Comparison of ENCODE assay signal across 1 cellular context in genomic region chrX:134886201-134886600, GRCh38.
TF ChIP-seq lines count a peak whose summit lies in the region.

No MANE protein-coding gene starts in this region.

TF ChIP-seq in HCT116, 20 proteins besides CTCF, POLR2A, EP300 and RAD21 (continued from another document):
- TF ChIP-seq REST (IDR thresholded peaks at IDR 0.05; ENCODE audit: low read depth): no peak
